In the genomic region with DNA sequence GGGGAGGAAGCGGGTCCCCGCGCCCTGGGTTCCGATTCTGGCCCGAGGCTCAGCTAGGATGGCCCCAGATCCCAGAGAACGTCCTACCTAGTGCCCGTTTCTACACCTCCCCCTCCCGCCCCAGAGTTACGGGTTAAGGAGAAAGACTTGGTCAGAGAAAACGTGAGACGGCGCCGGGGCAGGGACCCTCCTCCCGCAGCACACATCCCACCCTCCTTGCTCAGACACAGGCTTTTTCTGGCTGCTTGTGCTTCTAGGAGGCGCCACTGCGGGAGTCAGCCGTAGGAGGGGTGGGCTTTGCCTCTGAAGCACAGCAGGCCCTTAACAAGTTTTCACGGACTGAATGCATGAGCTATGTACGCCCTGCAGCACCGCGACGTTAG, we compare ENCODE assay signal across 8 cellular contexts.
DNase-seq lines count a peak whose midpoint lies in the region; TF ChIP-seq lines count a peak whose summit lies in the region.

No MANE protein-coding gene starts in this region.

- no peaks in the 10 kb centered on the region for H3K4me1 Mint-ChIP-seq in Calu3 (ENCODE audit: low read depth, unreplicated experiment)

- peaks cover 4% of the 10 kb centered on the region for H3K36me3 Mint-ChIP-seq in Calu3 (ENCODE audit: insufficient read depth, unreplicated experiment)

- H3K4me3 ChIP-seq in HUES48 (ENCODE audit: low read depth, low read length): peak overlapping the region; percentile 81
- H3K4me3 ChIP-seq in choroid plexus epithelial cell (ENCODE audit: low read depth, low read length): peak overlapping the region; percentile 61
- H3K4me3 ChIP-seq in muscle layer of colon (ENCODE audit: low read depth in 1 of 2, low read length in 2 of 2): peak overlapping the region; percentile 68 to 70

- H3K36me3 ChIP-seq in HUES48 (ENCODE audit: control insufficient read depth, insufficient read depth, low read length) (no peaks in the 10 kb centered on the region), muscle layer of colon (ENCODE audit: insufficient read depth, low read length) (no peaks in the 10 kb centered on the region)

- H3K4me3 Mint-ChIP-seq in Calu3 (ENCODE audit: low read depth, unreplicated experiment): peak overlapping the region; percentile 70

- CTCF ChIA-PET in Calu3 (lab: Charles Lee): interaction anchor here (2.3 to 2.6 kb wide), 2 partner anchors 71 to 73 kb away, joined by 11 to 55 read pairs; no protein-coding TSS in a partner anchor

- H3K27me3 ChIP-seq in HUES48 (ENCODE audit: control insufficient read depth, insufficient read depth, low read length) (peaks cover 67% of the 10 kb centered on the region), muscle layer of colon (ENCODE audit: control insufficient read depth in 1 of 2, insufficient read depth in 2 of 2, low read length in 2 of 2) (peaks cover 10 to 39% of the 10 kb centered on the region in 2 donors)

- H3K9me3 Mint-ChIP-seq in Calu3 (ENCODE audit: low read depth, unreplicated experiment): no peaks in the 10 kb centered on the region

- no peak overlapping the region for H3K27ac Mint-ChIP-seq in Calu3 (ENCODE audit: unreplicated experiment)

- H3K9ac ChIP-seq in HUES48 (ENCODE audit: low read depth, low read length): 0 out of 2 replicates have a peak overlapping the region, but pooled peaks have one; percentile 45
- H3K9ac ChIP-seq in muscle layer of colon (ENCODE audit: low read length): no peak overlapping the region

- no peak for TF ChIP-seq CTCF in Calu3 (IDR thresholded peaks at IDR 0.05; ENCODE audit: unreplicated experiment)
- no peak for TF ChIP-seq CTCF in choroid plexus epithelial cell (conservative IDR thresholded peaks at IDR 0.05; ENCODE audit: low read depth, low read length)

- H3K9me3 ChIP-seq in HUES48 (ENCODE audit: control insufficient read depth, insufficient read depth, low read length): peaks cover 4% of the 10 kb centered on the region; the same call in 1 of the 2 replicates
- no peaks in the 10 kb centered on the region for H3K9me3 ChIP-seq in muscle layer of colon (ENCODE audit: low read length)

- H3K4me1 ChIP-seq in HUES48 (ENCODE audit: control insufficient read depth, insufficient read depth, low read length) (peaks cover 9% of the 10 kb centered on the region; the same call in 1 of the 2 replicates), muscle layer of colon (ENCODE audit: insufficient read depth, low read length) (peaks cover 11% of the 10 kb centered on the region)

- H3K27me3 Mint-ChIP-seq in Calu3 (ENCODE audit: unreplicated experiment): peaks cover 71% of the 10 kb centered on the region

- DNase-seq in Calu3: no peak
- DNase-seq in choroid plexus epithelial cell (ENCODE audit: low read depth): no peak
- DNase-seq in SW 1271 (lab: John Stamatoyannopoulos, UW): no peak
- no peak for DNase-seq in NCI-H2196 (lab: John Stamatoyannopoulos, UW; ENCODE audit: unreplicated experiment)
- no peak for DNase-seq in stimulated activated CD4-positive, alpha-beta T cell treated with anti-CD3 and anti-CD28 coated beads, Interleukin-12 subunit alpha, Interleukin-12 subunit beta, amount 100 ng/mL, for 4 hours
- no peak for DNase-seq in NCI-H2171 (lab: John Stamatoyannopoulos, UW)

- intact Hi-C loops in Calu3 (cut with micrococcal nuclease; ENCODE audit: unreplicated experiment): loop anchor here (10.0 kb wide), 1 partner anchor 421 kb away; no protein-coding TSS in a partner anchor

- BruUV-seq in Calu3 (replicated peaks; lab: Mats Ljungman, UMichigan): no TSS peak

- H3K27ac ChIP-seq in HUES48 (ENCODE audit: low read depth, low read length): no peak overlapping the region
- H3K27ac ChIP-seq in muscle layer of colon (ENCODE audit: low read depth, low read length): no peak overlapping the region
